Comparison of ENCODE assay signal across 12 cellular contexts in the genomic region with DNA sequence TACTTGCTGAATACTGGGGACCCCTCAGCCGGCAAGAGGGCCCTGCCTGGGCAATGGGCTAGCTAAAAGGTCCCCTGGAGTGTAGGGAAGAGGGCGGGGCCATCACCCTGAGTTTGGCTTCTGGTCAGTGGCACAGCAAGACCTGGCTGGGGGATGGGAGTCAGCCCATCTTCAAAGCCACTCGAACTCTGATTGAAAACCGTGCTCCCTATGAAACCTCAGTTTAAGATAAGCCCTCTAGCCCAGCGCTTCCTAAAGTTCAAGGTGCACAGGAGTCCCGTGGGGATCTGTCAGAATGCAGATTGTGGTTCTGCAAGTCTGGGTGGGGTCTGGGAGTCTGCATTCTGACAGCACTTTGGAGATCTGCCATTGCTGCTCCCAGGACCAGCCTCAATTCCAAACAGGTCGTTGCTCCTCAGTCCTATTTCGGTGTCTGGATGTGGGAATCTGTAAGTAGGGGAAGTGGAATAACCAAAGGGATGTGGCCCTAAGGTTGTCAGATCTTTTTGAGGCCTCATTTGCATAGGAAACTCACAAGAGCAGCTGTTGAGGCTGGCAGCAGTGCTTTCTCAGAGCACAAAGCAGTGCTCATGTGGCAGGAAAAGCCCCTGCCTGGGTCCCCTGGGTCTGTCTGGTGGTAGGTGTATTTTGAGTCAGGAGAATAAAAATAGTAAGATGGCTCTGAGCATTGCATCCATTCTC.
DNase-seq lines count a peak whose midpoint lies in the region; ATAC-seq, FAIRE-seq and TF ChIP-seq lines count a peak whose summit lies in the region.
"Had no signal": no experiment of that assay in that cellular context is flagged by ENCODE, and none has a peak within 500 bp of the region (broad histone marks: within the 10 kb centered on the region; RNA-seq: fewer than 3 reads in every experiment).

No MANE protein-coding gene starts in this region.

- H3K36me3 ChIP-seq in pancreas (no peaks in the 10 kb centered on the region), mesenchymal stem cell (ENCODE audit: control insufficient read depth in 1 of 2, insufficient read depth in 2 of 2, low read depth in 1 of 2, low read length in 2 of 2) (no peaks in the 10 kb centered on the region)

- ATAC-seq in GM18873 (IDR thresholded peaks at IDR 0.05; ENCODE audit: low FRiP score, unreplicated experiment) (peak; percentile 94), GM21723 (IDR thresholded peaks at IDR 0.05; ENCODE audit: unreplicated experiment) (peak; percentile 93), HG03342 (IDR thresholded peaks at IDR 0.05; ENCODE audit: unreplicated experiment) (peak; percentile 93), pancreas (no peak)
- ATAC-seq: effector memory CD8-positive, alpha-beta T cell had no signal

- H4K91ac ChIP-seq in mesenchymal stem cell (ENCODE audit: low read length): no peak overlapping the region

- FAIRE-seq in pancreas (lab: Jason Lieb, UNC): no peak

- H3K4me1 ChIP-seq in pancreas (no peaks in the 10 kb centered on the region), mesenchymal stem cell (ENCODE audit: control insufficient read depth, insufficient read depth, low read depth, low read length) (peaks cover 2% of the 10 kb centered on the region)

- H3K4ac ChIP-seq in mesenchymal stem cell (ENCODE audit: low read depth in 1 of 2, low read length in 2 of 2): no peak overlapping the region

- no peak overlapping the region for H2BK120ac ChIP-seq in mesenchymal stem cell (ENCODE audit: low read depth, low read length)

- no peak overlapping the region for H3K4me2 ChIP-seq in mesenchymal stem cell (ENCODE audit: low read length, poor library complexity, severe bottlenecking)

- no peak overlapping the region for H2AK5ac ChIP-seq in mesenchymal stem cell (ENCODE audit: low read length, severe bottlenecking)

- H3K27me3 ChIP-seq in pancreas (no peaks in the 10 kb centered on the region), mesenchymal stem cell (ENCODE audit: control insufficient read depth in 1 of 2, insufficient read depth in 1 of 2, low read length in 2 of 2) (no peaks in the 10 kb centered on the region)

- H3K14ac ChIP-seq in mesenchymal stem cell (ENCODE audit: low read length in 2 of 2): no peak overlapping the region

- no peak overlapping the region for H3K18ac ChIP-seq in mesenchymal stem cell (ENCODE audit: low read depth in 1 of 2, low read length in 2 of 2)

- no peaks in the 10 kb centered on the region for H3K9me3 ChIP-seq in pancreas
- H3K9me3 ChIP-seq in mesenchymal stem cell (ENCODE audit: control insufficient read depth, low read length): no peaks in the 10 kb centered on the region

- no peak overlapping the region for H4K8ac ChIP-seq in mesenchymal stem cell (ENCODE audit: low read length)

- 62 to 71% methylated on average over 8 of the region's 8 CpGs for WGBS in pancreas, 2 donors
- WGBS in mesenchymal stem cell: 87% methylated on average over 8 of the region's 8 CpGs

- H3K4me3 ChIP-seq in pancreas (no peak overlapping the region), mesenchymal stem cell (ENCODE audit: insufficient read depth in 1 of 2, low read depth in 1 of 2, low read length in 2 of 2) (no peak overlapping the region)

- peak; percentile 89 for DNase-seq in myocyte (ENCODE audit: low read depth)
- no peak for DNase-seq in HUDEP-2 (lab: John Stamatoyannopoulos, UW; ENCODE audit: unreplicated experiment in 76 of 76)
- DNase-seq in hepatic stellate cell (ENCODE audit: low spot score): no peak
- DNase-seq in pancreas: no peak
- DNase-seq in mesenchymal stem cell: no peak
- DNase-seq: activated naive CD4-positive, alpha-beta T cell treated with anti-CD3 and anti-CD28 coated beads, Interleukin-2, amount 10 ng/mL, durations not matched to agents 7 days and 5 days; effector memory CD8-positive, alpha-beta T cell; NCI-H524 treated with DMSO at 0.1 percent for 48 hours had no signal

- no peak overlapping the region for H2BK15ac ChIP-seq in mesenchymal stem cell (ENCODE audit: low read depth, poor library complexity, severe bottlenecking)

- H3K27ac ChIP-seq in pancreas (no peak overlapping the region), mesenchymal stem cell (ENCODE audit: low read length, poor library complexity, severe bottlenecking) (no peak overlapping the region)
- H3K27ac ChIP-seq: VCaP had no signal

- H2AFZ ChIP-seq in mesenchymal stem cell (ENCODE audit: low read depth, low read length): no peak overlapping the region

- no peak overlapping the region for H3K23ac ChIP-seq in mesenchymal stem cell (ENCODE audit: low read length in 2 of 2)

- intact Hi-C loops in pancreas (cut with DNase I): no loop called here

- H3K9ac ChIP-seq in mesenchymal stem cell (ENCODE audit: low read length): no peak overlapping the region

- no peak overlapping the region for H2BK12ac ChIP-seq in mesenchymal stem cell (ENCODE audit: low read length in 2 of 2)

- TF ChIP-seq CTCF in pancreas (IDR thresholded peaks at IDR 0.05): no peak

- H3K79me1 ChIP-seq in mesenchymal stem cell (replicated peaks; ENCODE audit: low read length, poor library complexity, severe bottlenecking): peaks cover 23% of the 10 kb centered on the region

- no peak overlapping the region for H2BK5ac ChIP-seq in mesenchymal stem cell (ENCODE audit: low read depth, low read length, poor library complexity, severe bottlenecking)

Comparison
In these comparisons a context has a peak if more than half of its experiments do, and no peak if none do; other contexts are left out.
1. ATAC-seq: peak in GM18873 (single experiment), GM21723 (single experiment) and HG03342 (single experiment); none in pancreas (0 of 4).